10 cellular contexts compared by ENCODE assay signal in the genomic region with DNA sequence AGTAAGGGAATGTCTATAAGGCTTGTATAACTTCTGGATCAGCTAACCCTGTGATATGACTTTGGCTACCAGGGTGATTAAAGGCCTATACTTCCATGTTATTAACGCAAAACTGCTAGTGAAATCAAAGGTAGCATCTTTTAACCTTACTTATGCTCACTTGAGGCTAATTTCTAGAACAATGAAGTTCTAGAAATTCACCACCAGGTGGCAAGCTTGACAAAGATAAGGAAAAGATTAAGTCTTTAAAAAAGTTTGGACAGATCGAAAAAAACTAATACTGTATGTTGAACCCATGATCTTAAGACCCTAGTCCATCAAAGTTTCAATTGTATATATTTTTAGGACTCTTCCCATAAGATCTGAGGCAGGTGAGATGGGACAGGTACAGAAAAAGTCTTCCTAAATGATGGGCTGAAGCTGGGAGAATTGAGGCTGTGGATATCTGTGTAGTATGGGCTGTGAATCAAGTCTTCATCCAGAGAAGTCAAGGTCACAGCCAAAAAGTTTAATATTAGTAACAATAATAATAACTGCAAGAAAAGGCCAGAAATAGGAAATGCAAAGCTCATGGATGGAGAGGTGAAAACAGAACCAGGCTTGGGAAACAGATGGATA. TPM values are rescaled to one million over a fixed set of nuclear protein-coding genes. Genes with fewer than 3 reads are reported as not detected.
A peak's percentile ranks its signal among the peaks of the same experiment; 100 is the strongest.
DNase-seq lines count a peak whose midpoint lies in the region; ATAC-seq and TF ChIP-seq lines count a peak whose summit lies in the region.
"Had no signal": no experiment of that assay in that cellular context is flagged by ENCODE, and none has a peak within 500 bp of the region (broad histone marks: within the 10 kb centered on the region; RNA-seq: fewer than 3 reads in every experiment).

No MANE protein-coding gene starts in this region.

- no peak overlapping the region for H3K27ac ChIP-seq in suprapubic skin
- H3K27ac ChIP-seq: skin epidermis had no signal

- H3K36me3 ChIP-seq in suprapubic skin = peaks cover 1% of the 10 kb centered on the region

- no peak for TF ChIP-seq POLR2A in suprapubic skin (IDR thresholded peaks at IDR 0.05)

- H3K4me3 ChIP-seq in suprapubic skin = no peak overlapping the region
- H3K4me3 ChIP-seq: skin epidermis had no signal

- no peak for TF ChIP-seq EP300 in suprapubic skin (IDR thresholded peaks at IDR 0.05)

- ATAC-seq in sciatic nerve (peak; percentile 26), HG03460 (IDR thresholded peaks at IDR 0.05; ENCODE audit: unreplicated experiment) (no peak), HG03095 (IDR thresholded peaks at IDR 0.05; ENCODE audit: unreplicated experiment) (no peak)

- in situ Hi-C loops in Caki2 (cut with HindIII; ENCODE audit: low pct_unique_long_range_greater_than_20kb, low sequenced_read_pairs) = no loop called here

- TF ChIP-seq CTCF in GM20000 (IDR thresholded peaks at IDR 0.05; ENCODE audit: extremely low read depth, missing control alignments) = no peak
- peak in 1 of 2 donors; percentile 46 for TF ChIP-seq CTCF in suprapubic skin (IDR thresholded peaks at IDR 0.05)

- H3K27me3 ChIP-seq in suprapubic skin = no peaks in the 10 kb centered on the region

- H3K9me3 ChIP-seq in suprapubic skin = no peaks in the 10 kb centered on the region

- WGBS in suprapubic skin = 27% methylated on average over 2 of the region's 2 CpGs

- H3K4me1 ChIP-seq in suprapubic skin = peaks cover 3% of the 10 kb centered on the region

- DNase-seq in Caki2 (ENCODE audit: low read depth) (peak; percentile 34), GM20000 (ENCODE audit: low spot score) (peak; percentile 13), RKO (ENCODE audit: low spot score) (peak; percentile 58), fibroblast of gingiva (ENCODE audit: low read depth) (peak; percentile 30), sciatic nerve (ENCODE audit: low spot score) (no peak), suprapubic skin (ENCODE audit: low spot score in 2 of 2) (no peak)
- DNase-seq: T-cell had no signal

- intact Hi-C loops in sciatic nerve (cut with DNase I) = no loop called here

RNA-seq across cellular contexts. Expression of gene KYAT3, which starts 18.8 kb away (rescaled TPM):
- total RNA-seq in Caki2 (2014; rRNA removed; shearing (Covaris generic); ENCODE audit: low replicate concordance) = 7.2 and 16.0 TPM in 2 replicates
- total RNA-seq in sciatic nerve = 34.2 TPM
- 10 to 100 TPM; 21.1 to 41.9 (median 26.7) TPM for total RNA-seq in suprapubic skin

RNA-seq across cellular contexts. Expression of gene RBMXL1, which starts 18.8 kb away (rescaled TPM):
- 3.1 and 5.2 TPM in 2 replicates for total RNA-seq in Caki2 (2014; rRNA removed; shearing (Covaris generic); ENCODE audit: low replicate concordance)
- 25.6 TPM for total RNA-seq in sciatic nerve
- total RNA-seq in suprapubic skin = 10 to 100 TPM; 18.0 to 23.9 (median 19.6) TPM

RNA-seq across cellular contexts. Expression of gene GBP3, which starts 49.0 kb away (rescaled TPM):
- 6.7 and 9.7 TPM in 2 replicates for total RNA-seq in Caki2 (2014; rRNA removed; shearing (Covaris generic); ENCODE audit: low replicate concordance)
- 25.9 TPM for total RNA-seq in sciatic nerve
- 10 to 100 TPM in 2 of 4 donors, 1 to 10 TPM in 2; 5.5 to 15.7 (median 9.7) TPM for total RNA-seq in suprapubic skin

Comparison
In these comparisons a context has a peak if more than half of its experiments do, and no peak if none do; other contexts are left out.
1. DNase-seq: peak in Caki2 (single experiment), GM20000 (single experiment), RKO (single experiment) and fibroblast of gingiva (single experiment); none in sciatic nerve (single experiment) and suprapubic skin (0 of 2).